ENCODE assay signal across 9 cellular contexts in genomic region chrX:154799554-154800348, GRCh38. TPM values are rescaled to one million over a fixed set of nuclear protein-coding genes. Genes with fewer than 3 reads are reported as not detected.
DNase-seq lines count a peak whose midpoint lies in the region; ATAC-seq and TF ChIP-seq lines count a peak whose summit lies in the region.
"Had no signal": no experiment of that assay in that cellular context is flagged by ENCODE, and none has a peak within 500 bp of the region (broad histone marks: within the 10 kb centered on the region; RNA-seq: fewer than 3 reads in every experiment).

No MANE protein-coding gene starts in this region.

- H4K20me1 ChIP-seq in hepatocyte (ENCODE audit: insufficient read depth, poor library complexity, severe bottlenecking), result no peaks in the 10 kb centered on the region

- no peak overlapping the region for H2AFZ ChIP-seq in hepatocyte

- no peaks in the 10 kb centered on the region for H3K27me3 Mint-ChIP-seq in activated naive CD4-positive, alpha-beta T cell treated with anti-CD3 and anti-CD28 coated beads, Interleukin-2, amount 10 ng/mL, durations not matched to agents 7 days and 5 days

- peaks cover 3% of the 10 kb centered on the region for H3K79me2 ChIP-seq in hepatocyte

- TF ChIP-seq CTCF in RWPE2 (IDR thresholded peaks at IDR 0.05; ENCODE audit: poor library complexity, severe bottlenecking) (no peak), hepatocyte (IDR thresholded peaks at IDR 0.05; ENCODE audit: poor library complexity) (no peak), upper lobe of left lung (IDR thresholded peaks at IDR 0.05) (no peak)

- H3K27me3 ChIP-seq in RWPE2 (ENCODE audit: insufficient read depth, poor library complexity, severe bottlenecking) (no peaks in the 10 kb centered on the region), hepatocyte (no peaks in the 10 kb centered on the region), upper lobe of left lung (no peaks in the 10 kb centered on the region)

- 54% methylated on average over 9 of the region's 9 CpGs for WGBS in hepatocyte (ENCODE audit: low lambda C conversion rate, missing lambda C conversion rate)
- 16 to 37% methylated on average over 9 of the region's 9 CpGs for WGBS in upper lobe of left lung, 2 donors

- H3K4me2 ChIP-seq in hepatocyte, result peak overlapping the region; percentile 49

- no peaks in the 10 kb centered on the region for H3K36me3 ChIP-seq in RWPE2 (ENCODE audit: low read depth)
- H3K36me3 ChIP-seq in hepatocyte (replicated peaks; ENCODE audit: insufficient read depth, low read depth), result no peaks in the 10 kb centered on the region
- no peaks in the 10 kb centered on the region for H3K36me3 ChIP-seq in upper lobe of left lung

- H3K4me1 ChIP-seq in RWPE2 (ENCODE audit: insufficient read depth, poor library complexity, severe bottlenecking), result peaks cover 12% of the 10 kb centered on the region
- peaks cover 13% of the 10 kb centered on the region for H3K4me1 ChIP-seq in hepatocyte (ENCODE audit: insufficient read depth)
- H3K4me1 ChIP-seq in upper lobe of left lung, result peaks cover 13 to 22% (median 16%) of the 10 kb centered on the region in 4 donors

- no peak for ATAC-seq in RWPE2 (ENCODE audit: low read depth)
- peak in 1 of 2 donors; percentile 45 for ATAC-seq in upper lobe of left lung (ENCODE audit: low FRiP score in 2 of 2)
- ATAC-seq in HG03521 (IDR thresholded peaks at IDR 0.05; ENCODE audit: unreplicated experiment), result no peak
- ATAC-seq in GM21723 (IDR thresholded peaks at IDR 0.05; ENCODE audit: unreplicated experiment), result no peak

- H3K9me3 ChIP-seq in RWPE2 (ENCODE audit: severe bottlenecking) (no peaks in the 10 kb centered on the region), hepatocyte (ENCODE audit: low read depth) (no peaks in the 10 kb centered on the region), upper lobe of left lung (no peaks in the 10 kb centered on the region)

- peak overlapping the region; percentile 88 for H3K27ac Mint-ChIP-seq in activated naive CD4-positive, alpha-beta T cell treated with anti-CD3 and anti-CD28 coated beads, Interleukin-2, amount 10 ng/mL, durations not matched to agents 7 days and 5 days

- no peak for TF ChIP-seq EP300 in upper lobe of left lung (IDR thresholded peaks at IDR 0.05)

- CTCF ChIA-PET in activated naive CD4-positive, alpha-beta T cell treated with anti-CD3 and anti-CD28 coated beads, Interleukin-2, amount 10 ng/mL, durations not matched to agents 7 days and 5 days (lab: Charles Lee), result no interaction called here

- peaks cover 3% of the 10 kb centered on the region for H3K36me3 Mint-ChIP-seq in activated naive CD4-positive, alpha-beta T cell treated with anti-CD3 and anti-CD28 coated beads, Interleukin-2, amount 10 ng/mL, durations not matched to agents 7 days and 5 days

- H3K27ac ChIP-seq in RWPE2 (ENCODE audit: poor library complexity, severe bottlenecking), result peak overlapping the region; percentile 33
- H3K27ac ChIP-seq in hepatocyte, result peak overlapping the region; percentile 67
- peak overlapping the region; percentile 75 to 82 (median 76) for H3K27ac ChIP-seq in upper lobe of left lung

- no peaks in the 10 kb centered on the region for H3K9me2 ChIP-seq in hepatocyte (replicated peaks; ENCODE audit: insufficient read depth)

- no peaks in the 10 kb centered on the region for H3K9me3 Mint-ChIP-seq in activated naive CD4-positive, alpha-beta T cell treated with anti-CD3 and anti-CD28 coated beads, Interleukin-2, amount 10 ng/mL, durations not matched to agents 7 days and 5 days

- no peak for TF ChIP-seq POLR2A in upper lobe of left lung (IDR thresholded peaks at IDR 0.05)

- peaks cover 81% of the 10 kb centered on the region for H3K4me1 Mint-ChIP-seq in activated naive CD4-positive, alpha-beta T cell treated with anti-CD3 and anti-CD28 coated beads, Interleukin-2, amount 10 ng/mL, durations not matched to agents 7 days and 5 days

- DNase-seq in activated naive CD4-positive, alpha-beta T cell treated with anti-CD3 and anti-CD28 coated beads, Interleukin-2, amount 10 ng/mL, durations not matched to agents 7 days and 5 days, result no peak
- DNase-seq in activated naive CD4-positive, alpha-beta T cell (lab: John Stamatoyannopoulos, UW), result no peak
- DNase-seq in RWPE2 (ENCODE audit: low spot score) (no peak), hepatocyte (ENCODE audit: low spot score) (peak; percentile 48), upper lobe of left lung (peak in 1 of 2 donors; percentile 22), NOMO-1 treated with DMSO at 0.1 percent for 48 hours (lab: John Stamatoyannopoulos, UW; ENCODE audit: unreplicated experiment) (no peak)

- H3K4me3 ChIP-seq in RWPE2 (ENCODE audit: severe bottlenecking) (no peak overlapping the region), hepatocyte (no peak overlapping the region), upper lobe of left lung (no peak overlapping the region)

- H3K4me3 Mint-ChIP-seq in activated naive CD4-positive, alpha-beta T cell treated with anti-CD3 and anti-CD28 coated beads, Interleukin-2, amount 10 ng/mL, durations not matched to agents 7 days and 5 days, result peak overlapping the region; percentile 19

RNA-seq across cellular contexts. Expression of gene MPP1, which starts 5.5 kb away (rescaled TPM):
- total RNA-seq in hepatocyte, result 18.7 and 20.4 TPM in 2 replicates
- 11.4 and 15.0 TPM in 2 replicates for polyA plus RNA-seq in hepatocyte
- total RNA-seq in upper lobe of left lung, result 10 to 100 TPM; 34.2 to 88.0 (median 52.4) TPM

RNA-seq across cellular contexts. Expression of gene SMIM9, which starts 34.7 kb away (rescaled TPM):
- not detected in 2 replicates for total RNA-seq in hepatocyte
- polyA plus RNA-seq in hepatocyte, result not detected in 2 replicates
- total RNA-seq in upper lobe of left lung, result 1 to 10 TPM in 1 of 6 donors, not detected in 5; 1.5 TPM
- total RNA-seq: renal cortical epithelial cell had no signal

RNA-seq across cellular contexts. Expression of gene DKC1, which starts 37.1 kb away (rescaled TPM):
- total RNA-seq in hepatocyte, result 27.8 and 32.1 TPM in 2 replicates
- polyA plus RNA-seq in hepatocyte, result 38.9 and 43.0 TPM in 2 replicates
- total RNA-seq in upper lobe of left lung, result 10 to 100 TPM; 24.1 to 52.4 (median 33.2) TPM

RNA-seq across cellular contexts. Expression of gene GAB3, which starts 48.9 kb away (rescaled TPM):
- total RNA-seq in hepatocyte, result 0.44 and 0.50 TPM in 2 replicates
- 0.21 and 0.50 TPM in 2 replicates for polyA plus RNA-seq in hepatocyte
- total RNA-seq in upper lobe of left lung, result 10 to 100 TPM; 10.2 to 30.4 (median 15.4) TPM
